Comparison of ENCODE assay signal across 1 cellular context in the genomic region with DNA sequence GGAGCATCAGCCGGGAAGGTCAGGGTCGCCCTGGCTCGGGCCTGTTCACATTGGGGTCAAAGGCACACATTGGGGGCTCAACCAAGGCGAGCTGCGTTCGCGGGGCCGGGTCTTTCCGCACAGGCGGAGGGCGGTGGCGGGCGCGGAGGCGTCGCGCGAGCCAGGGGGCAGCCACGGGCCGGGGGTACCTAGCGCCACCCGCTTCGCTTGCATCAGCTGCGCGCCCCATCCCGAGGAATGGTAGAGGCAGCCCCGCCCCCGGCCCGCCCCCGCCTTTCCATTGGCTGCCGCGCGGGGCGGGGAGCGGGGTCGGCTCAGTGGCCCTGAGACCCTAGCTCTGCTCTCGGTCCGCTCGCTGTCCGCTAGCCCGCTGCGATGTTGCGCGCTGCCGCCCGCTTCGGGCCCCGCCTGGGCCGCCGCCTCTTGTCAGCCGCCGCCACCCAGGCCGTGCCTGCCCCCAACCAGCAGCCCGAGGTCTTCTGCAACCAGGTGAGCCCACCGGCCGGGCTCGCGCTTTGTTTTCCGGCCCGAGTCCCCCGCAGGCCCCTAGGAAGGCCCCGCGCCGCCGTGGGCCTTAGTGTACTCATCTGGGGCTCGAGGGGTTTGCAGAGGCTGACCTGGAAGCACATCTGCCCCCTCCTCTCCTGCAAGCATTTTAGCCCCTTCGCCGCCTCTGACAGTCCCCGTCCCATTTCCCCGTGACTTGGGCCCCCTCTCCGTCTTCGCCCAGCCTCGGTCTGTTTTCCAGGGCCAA.
TF ChIP-seq lines count a peak whose summit lies in the region.

Gene ALDH2 (plus strand): TSS at position 326 of the 754 bp plus-strand sequence. CDS start 50 bp downstream, at position 376.

TF ChIP-seq in HEK293, 187 proteins besides CTCF, POLR2A, EP300 and RAD21 (continued from another document and continues in another):
- TF ChIP-seq, protein P1, sequence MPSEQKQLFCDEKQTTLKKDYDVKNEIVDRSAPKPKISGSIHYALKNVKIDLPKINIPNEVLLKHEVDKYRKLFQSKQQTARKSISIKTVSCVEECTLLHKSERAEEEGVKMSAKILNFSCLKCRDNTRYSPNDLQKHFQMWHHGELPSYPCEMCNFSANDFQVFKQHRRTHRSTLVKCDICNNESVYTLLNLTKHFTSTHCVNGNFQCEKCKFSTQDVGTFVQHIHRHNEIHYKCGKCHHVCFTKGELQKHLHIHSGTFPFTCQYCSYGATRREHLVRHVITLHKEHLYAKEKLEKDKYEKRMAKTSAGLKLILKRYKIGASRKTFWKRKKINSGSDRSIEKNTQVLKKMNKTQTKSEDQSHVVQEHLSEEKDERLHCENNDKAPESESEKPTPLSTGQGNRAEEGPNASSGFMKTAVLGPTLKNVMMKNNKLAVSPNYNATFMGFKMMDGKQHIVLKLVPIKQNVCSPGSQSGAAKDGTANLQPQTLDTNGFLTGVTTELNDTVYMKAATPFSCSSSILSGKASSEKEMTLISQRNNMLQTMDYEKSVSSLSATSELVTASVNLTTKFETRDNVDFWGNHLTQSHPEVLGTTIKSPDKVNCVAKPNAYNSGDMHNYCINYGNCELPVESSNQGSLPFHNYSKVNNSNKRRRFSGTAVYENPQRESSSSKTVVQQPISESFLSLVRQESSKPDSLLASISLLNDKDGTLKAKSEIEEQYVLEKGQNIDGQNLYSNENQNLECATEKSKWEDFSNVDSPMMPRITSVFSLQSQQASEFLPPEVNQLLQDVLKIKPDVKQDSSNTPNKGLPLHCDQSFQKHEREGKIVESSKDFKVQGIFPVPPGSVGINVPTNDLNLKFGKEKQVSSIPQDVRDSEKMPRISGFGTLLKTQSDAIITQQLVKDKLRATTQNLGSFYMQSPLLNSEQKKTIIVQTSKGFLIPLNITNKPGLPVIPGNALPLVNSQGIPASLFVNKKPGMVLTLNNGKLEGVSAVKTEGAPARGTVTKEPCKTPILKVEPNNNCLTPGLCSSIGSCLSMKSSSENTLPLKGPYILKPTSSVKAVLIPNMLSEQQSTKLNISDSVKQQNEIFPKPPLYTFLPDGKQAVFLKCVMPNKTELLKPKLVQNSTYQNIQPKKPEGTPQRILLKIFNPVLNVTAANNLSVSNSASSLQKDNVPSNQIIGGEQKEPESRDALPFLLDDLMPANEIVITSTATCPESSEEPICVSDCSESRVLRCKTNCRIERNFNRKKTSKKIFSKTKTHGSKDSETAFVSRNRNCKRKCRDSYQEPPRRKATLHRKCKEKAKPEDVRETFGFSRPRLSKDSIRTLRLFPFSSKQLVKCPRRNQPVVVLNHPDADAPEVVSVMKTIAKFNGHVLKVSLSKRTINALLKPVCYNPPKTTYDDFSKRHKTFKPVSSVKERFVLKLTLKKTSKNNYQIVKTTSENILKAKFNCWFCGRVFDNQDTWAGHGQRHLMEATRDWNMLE (tag by site-specific recombination; conservative IDR thresholded peaks at IDR 0.05; ENCODE audit: low read depth) = no peak
- TF ChIP-seq ZNF837 (tag by site-specific recombination; IDR thresholded peaks at IDR 0.05) (no peak; the same call in 1 of the 2 replicates), TRIM28 (IDR thresholded peaks at IDR 0.05; ENCODE audit: borderline replicate concordance, low read length) (no peak), ZNF19 (tag by site-specific recombination; IDR thresholded peaks at IDR 0.05; ENCODE audit: low read depth) (no peak), ZNF248 (tag by site-specific recombination; IDR thresholded peaks at IDR 0.05) (no peak), ZNF24 (tag by site-specific recombination; IDR thresholded peaks at IDR 0.05) (no peak; the same call in 1 of the 2 replicates), ZNF175 (tag by site-specific recombination; IDR thresholded peaks at IDR 0.05) (no peak), ZNF558 (tag by site-specific recombination; IDR thresholded peaks at IDR 0.05) (no peak), ZSCAN23 (tag by site-specific recombination; IDR thresholded peaks at IDR 0.05) (no peak), ZNF747 (tag by site-specific recombination; IDR thresholded peaks at IDR 0.05) (no peak), REPIN1 (tag by site-specific recombination; IDR thresholded peaks at IDR 0.05; ENCODE audit: low read depth) (no peak), ZNF324 (tag by site-specific recombination; IDR thresholded peaks at IDR 0.05) (no peak; the same call in 1 of the 2 replicates), ZNF223 (tag by site-specific recombination; IDR thresholded peaks at IDR 0.05) (no peak), KLF9 (tag by site-specific recombination; IDR thresholded peaks at IDR 0.05; ENCODE audit: low read depth) (peak; percentile 88; the same call in 1 of the 2 replicates), OSR2 (tag by site-specific recombination; IDR thresholded peaks at IDR 0.05) (no peak; the same call in 1 of the 2 replicates), ZNF629 (tag by site-specific recombination; IDR thresholded peaks at IDR 0.05) (no peak), ZNF16 (tag by site-specific recombination; IDR thresholded peaks at IDR 0.05; ENCODE audit: low read depth) (no peak), ZNF610 (tag by site-specific recombination; IDR thresholded peaks at IDR 0.05; ENCODE audit: borderline replicate concordance) (no peak; the same call in none of the 2 replicates), ZNF560 (tag by site-specific recombination; IDR thresholded peaks at IDR 0.05; ENCODE audit: borderline replicate concordance) (no peak), ZNF112 (tag by site-specific recombination; IDR thresholded peaks at IDR 0.05) (no peak), KLF10 (tag by site-specific recombination; IDR thresholded peaks at IDR 0.05) (peak; percentile 99), KLF1 (tag by site-specific recombination; IDR thresholded peaks at IDR 0.05) (peak; percentile 38), ZNF140 (tag by site-specific recombination; IDR thresholded peaks at IDR 0.05) (no peak), ZNF600 (tag by site-specific recombination; IDR thresholded peaks at IDR 0.05) (peak; percentile 47; the same call in 1 of the 2 replicates), ZBTB21 (tag by site-specific recombination; IDR thresholded peaks at IDR 0.05) (no peak), ZFP69B (tag by site-specific recombination; IDR thresholded peaks at IDR 0.05) (no peak), ZNF239 (tag by site-specific recombination; IDR thresholded peaks at IDR 0.05) (no peak), PRDM1 (tag by site-specific recombination; IDR thresholded peaks at IDR 0.05) (no peak), HOXA7 (CRISPR knock-in tag; IDR thresholded peaks at IDR 0.05; ENCODE audit: borderline replicate concordance) (no peak), MZF1 (tag by site-specific recombination; IDR thresholded peaks at IDR 0.05; ENCODE audit: borderline replicate concordance) (no peak), KLF16 (tag by site-specific recombination; IDR thresholded peaks at IDR 0.05) (peak; percentile 59)
- TF ChIP-seq, protein P2, sequence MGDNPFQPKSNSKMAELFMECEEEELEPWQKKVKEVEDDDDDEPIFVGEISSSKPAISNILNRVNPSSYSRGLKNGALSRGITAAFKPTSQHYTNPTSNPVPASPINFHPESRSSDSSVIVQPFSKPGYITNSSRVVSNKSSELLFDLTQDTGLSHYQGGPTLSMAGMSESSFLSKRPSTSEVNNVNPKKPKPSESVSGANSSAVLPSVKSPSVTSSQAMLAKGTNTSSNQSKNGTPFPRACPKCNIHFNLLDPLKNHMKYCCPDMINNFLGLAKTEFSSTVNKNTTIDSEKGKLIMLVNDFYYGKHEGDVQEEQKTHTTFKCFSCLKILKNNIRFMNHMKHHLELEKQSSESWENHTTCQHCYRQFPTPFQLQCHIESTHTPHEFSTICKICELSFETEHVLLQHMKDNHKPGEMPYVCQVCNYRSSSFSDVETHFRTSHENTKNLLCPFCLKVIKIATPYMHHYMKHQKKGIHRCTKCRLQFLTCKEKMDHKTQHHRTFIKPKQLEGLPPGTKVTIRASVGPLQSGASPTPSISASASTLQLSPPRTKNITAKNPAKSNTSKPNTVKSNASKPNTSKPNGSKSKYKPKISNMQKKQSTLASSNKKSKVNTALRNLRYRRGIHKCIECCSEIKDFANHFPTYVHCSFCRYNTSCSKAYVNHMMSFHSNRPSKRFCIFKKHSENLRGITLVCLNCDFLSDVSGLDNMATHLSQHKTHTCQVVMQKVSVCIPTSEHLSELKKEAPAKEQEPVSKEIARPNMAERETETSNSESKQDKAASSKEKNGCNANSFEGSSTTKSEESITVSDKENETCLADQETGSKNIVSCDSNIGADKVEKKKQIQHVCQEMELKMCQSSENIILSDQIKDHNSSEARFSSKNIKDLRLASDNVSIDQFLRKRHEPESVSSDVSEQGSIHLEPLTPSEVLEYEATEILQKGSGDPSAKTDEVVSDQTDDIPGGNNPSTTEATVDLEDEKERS (tag by site-specific recombination; IDR thresholded peaks at IDR 0.05) = no peak
- TF ChIP-seq, protein P3, sequence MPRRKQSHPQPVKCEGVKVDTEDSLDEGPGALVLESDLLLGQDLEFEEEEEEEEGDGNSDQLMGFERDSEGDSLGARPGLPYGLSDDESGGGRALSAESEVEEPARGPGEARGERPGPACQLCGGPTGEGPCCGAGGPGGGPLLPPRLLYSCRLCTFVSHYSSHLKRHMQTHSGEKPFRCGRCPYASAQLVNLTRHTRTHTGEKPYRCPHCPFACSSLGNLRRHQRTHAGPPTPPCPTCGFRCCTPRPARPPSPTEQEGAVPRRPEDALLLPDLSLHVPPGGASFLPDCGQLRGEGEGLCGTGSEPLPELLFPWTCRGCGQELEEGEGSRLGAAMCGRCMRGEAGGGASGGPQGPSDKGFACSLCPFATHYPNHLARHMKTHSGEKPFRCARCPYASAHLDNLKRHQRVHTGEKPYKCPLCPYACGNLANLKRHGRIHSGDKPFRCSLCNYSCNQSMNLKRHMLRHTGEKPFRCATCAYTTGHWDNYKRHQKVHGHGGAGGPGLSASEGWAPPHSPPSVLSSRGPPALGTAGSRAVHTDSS (tag by site-specific recombination; IDR thresholded peaks at IDR 0.05) = no peak
- TF ChIP-seq, protein P4, sequence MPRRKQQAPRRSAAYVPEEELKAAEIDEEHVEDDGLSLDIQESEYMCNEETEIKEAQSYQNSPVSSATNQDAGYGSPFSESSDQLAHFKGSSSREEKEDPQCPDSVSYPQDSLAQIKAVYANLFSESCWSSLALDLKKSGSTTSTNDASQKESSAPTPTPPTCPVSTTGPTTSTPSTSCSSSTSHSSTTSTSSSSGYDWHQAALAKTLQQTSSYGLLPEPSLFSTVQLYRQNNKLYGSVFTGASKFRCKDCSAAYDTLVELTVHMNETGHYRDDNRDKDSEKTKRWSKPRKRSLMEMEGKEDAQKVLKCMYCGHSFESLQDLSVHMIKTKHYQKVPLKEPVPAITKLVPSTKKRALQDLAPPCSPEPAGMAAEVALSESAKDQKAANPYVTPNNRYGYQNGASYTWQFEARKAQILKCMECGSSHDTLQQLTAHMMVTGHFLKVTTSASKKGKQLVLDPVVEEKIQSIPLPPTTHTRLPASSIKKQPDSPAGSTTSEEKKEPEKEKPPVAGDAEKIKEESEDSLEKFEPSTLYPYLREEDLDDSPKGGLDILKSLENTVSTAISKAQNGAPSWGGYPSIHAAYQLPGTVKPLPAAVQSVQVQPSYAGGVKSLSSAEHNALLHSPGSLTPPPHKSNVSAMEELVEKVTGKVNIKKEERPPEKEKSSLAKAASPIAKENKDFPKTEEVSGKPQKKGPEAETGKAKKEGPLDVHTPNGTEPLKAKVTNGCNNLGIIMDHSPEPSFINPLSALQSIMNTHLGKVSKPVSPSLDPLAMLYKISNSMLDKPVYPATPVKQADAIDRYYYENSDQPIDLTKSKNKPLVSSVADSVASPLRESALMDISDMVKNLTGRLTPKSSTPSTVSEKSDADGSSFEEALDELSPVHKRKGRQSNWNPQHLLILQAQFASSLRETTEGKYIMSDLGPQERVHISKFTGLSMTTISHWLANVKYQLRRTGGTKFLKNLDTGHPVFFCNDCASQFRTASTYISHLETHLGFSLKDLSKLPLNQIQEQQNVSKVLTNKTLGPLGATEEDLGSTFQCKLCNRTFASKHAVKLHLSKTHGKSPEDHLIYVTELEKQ (tag by site-specific recombination; IDR thresholded peaks at IDR 0.05; ENCODE audit: borderline replicate concordance) = no peak
- TF ChIP-seq, protein P5, sequence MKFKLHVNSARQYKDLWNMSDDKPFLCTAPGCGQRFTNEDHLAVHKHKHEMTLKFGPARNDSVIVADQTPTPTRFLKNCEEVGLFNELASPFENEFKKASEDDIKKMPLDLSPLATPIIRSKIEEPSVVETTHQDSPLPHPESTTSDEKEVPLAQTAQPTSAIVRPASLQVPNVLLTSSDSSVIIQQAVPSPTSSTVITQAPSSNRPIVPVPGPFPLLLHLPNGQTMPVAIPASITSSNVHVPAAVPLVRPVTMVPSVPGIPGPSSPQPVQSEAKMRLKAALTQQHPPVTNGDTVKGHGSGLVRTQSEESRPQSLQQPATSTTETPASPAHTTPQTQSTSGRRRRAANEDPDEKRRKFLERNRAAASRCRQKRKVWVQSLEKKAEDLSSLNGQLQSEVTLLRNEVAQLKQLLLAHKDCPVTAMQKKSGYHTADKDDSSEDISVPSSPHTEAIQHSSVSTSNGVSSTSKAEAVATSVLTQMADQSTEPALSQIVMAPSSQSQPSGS (tag by site-specific recombination; IDR thresholded peaks at IDR 0.05; ENCODE audit: low read depth) = no peak
- TF ChIP-seq, protein P6, sequence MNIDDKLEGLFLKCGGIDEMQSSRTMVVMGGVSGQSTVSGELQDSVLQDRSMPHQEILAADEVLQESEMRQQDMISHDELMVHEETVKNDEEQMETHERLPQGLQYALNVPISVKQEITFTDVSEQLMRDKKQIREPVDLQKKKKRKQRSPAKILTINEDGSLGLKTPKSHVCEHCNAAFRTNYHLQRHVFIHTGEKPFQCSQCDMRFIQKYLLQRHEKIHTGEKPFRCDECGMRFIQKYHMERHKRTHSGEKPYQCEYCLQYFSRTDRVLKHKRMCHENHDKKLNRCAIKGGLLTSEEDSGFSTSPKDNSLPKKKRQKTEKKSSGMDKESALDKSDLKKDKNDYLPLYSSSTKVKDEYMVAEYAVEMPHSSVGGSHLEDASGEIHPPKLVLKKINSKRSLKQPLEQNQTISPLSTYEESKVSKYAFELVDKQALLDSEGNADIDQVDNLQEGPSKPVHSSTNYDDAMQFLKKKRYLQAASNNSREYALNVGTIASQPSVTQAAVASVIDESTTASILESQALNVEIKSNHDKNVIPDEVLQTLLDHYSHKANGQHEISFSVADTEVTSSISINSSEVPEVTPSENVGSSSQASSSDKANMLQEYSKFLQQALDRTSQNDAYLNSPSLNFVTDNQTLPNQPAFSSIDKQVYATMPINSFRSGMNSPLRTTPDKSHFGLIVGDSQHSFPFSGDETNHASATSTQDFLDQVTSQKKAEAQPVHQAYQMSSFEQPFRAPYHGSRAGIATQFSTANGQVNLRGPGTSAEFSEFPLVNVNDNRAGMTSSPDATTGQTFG (tag by site-specific recombination; IDR thresholded peaks at IDR 0.05; ENCODE audit: borderline replicate concordance) = no peak
- TF ChIP-seq, protein P7, sequence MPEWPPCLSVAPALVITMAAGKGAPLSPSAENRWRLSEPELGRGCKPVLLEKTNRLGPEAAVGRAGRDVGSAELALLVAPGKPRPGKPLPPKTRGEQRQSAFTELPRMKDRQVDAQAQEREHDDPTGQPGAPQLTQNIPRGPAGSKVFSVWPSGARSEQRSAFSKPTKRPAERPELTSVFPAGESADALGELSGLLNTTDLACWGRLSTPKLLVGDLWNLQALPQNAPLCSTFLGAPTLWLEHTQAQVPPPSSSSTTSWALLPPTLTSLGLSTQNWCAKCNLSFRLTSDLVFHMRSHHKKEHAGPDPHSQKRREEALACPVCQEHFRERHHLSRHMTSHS (tag by site-specific recombination; IDR thresholded peaks at IDR 0.05) = peak; percentile 49; the same call in 1 of the 2 replicates
- TF ChIP-seq, protein P8, sequence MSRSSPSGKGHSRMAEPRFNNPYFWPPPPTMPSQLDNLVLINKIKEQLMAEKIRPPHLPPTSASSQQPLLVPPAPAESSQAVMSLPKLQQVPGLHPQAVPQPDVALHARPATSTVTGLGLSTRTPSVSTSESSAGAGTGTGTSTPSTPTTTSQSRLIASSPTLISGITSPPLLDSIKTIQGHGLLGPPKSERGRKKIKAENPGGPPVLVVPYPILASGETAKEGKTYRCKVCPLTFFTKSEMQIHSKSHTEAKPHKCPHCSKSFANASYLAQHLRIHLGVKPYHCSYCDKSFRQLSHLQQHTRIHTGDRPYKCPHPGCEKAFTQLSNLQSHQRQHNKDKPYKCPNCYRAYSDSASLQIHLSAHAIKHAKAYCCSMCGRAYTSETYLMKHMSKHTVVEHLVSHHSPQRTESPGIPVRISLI (tag by site-specific recombination; IDR thresholded peaks at IDR 0.05) = no peak
